ENCODE assay signal across 2 cellular contexts in the genomic region with DNA sequence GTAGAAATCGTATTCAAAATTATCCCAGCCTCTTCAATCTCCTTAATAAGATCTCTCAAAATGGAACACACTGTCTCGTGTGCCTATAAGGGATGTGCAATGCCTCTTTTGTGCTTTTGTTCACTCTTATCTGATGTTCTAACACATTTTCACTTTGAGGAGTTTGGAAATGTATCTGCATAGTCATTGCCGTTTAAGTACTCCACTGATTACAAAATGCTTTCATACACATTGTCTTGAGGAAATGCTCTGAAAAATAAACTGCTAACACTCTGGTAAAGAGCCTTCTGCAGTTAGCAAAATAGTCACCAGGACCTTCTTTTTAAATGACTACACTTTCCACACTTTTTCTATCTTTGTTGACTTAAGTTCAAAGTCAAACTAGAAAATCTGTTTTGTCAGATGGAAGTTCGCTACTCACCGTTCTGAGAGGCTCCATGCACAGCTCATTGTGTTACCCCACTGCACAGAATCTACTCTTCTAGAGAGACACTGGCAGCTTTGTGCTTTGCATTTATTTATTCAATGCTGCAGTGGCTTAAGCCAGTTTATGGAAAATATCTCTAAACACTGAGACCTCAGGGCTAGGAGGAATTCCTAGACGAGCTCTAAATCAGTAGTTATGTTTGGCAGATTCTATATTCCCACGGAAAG.
TF ChIP-seq lines count a peak whose summit lies in the region.

No MANE protein-coding gene starts in this region.

TF ChIP-seq in SK-N-SH, 30 proteins besides CTCF, POLR2A, EP300 and RAD21 (continued from another document):
- TF ChIP-seq, protein P1, sequence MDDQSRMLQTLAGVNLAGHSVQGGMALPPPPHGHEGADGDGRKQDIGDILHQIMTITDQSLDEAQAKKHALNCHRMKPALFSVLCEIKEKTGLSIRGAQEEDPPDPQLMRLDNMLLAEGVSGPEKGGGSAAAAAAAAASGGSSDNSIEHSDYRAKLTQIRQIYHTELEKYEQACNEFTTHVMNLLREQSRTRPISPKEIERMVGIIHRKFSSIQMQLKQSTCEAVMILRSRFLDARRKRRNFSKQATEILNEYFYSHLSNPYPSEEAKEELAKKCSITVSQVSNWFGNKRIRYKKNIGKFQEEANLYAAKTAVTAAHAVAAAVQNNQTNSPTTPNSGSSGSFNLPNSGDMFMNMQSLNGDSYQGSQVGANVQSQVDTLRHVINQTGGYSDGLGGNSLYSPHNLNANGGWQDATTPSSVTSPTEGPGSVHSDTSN (IDR thresholded peaks at IDR 0.05) = no peak
- no peak for TF ChIP-seq YY1 (IDR thresholded peaks at IDR 0.05; ENCODE audit: low read depth)
- TF ChIP-seq, protein P2, sequence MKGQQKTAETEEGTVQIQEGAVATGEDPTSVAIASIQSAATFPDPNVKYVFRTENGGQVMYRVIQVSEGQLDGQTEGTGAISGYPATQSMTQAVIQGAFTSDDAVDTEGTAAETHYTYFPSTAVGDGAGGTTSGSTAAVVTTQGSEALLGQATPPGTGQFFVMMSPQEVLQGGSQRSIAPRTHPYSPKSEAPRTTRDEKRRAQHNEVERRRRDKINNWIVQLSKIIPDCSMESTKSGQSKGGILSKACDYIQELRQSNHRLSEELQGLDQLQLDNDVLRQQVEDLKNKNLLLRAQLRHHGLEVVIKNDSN (IDR thresholded peaks at IDR 0.05; ENCODE audit: borderline replicate concordance, low read depth) = no peak

TF ChIP-seq in SK-N-SH treated with all-trans-retinoic acid at 6 μM for 48 hours, 23 proteins besides CTCF, POLR2A, EP300 and RAD21 (continued from another document):
- TF ChIP-seq ZC3H10 (CRISPR knock-in tag; IDR thresholded peaks at IDR 0.05) (no peak), TOX (CRISPR knock-in tag; IDR thresholded peaks at IDR 0.05; ENCODE audit: borderline replicate concordance) (no peak), ISL1 (CRISPR knock-in tag; IDR thresholded peaks at IDR 0.05) (no peak), ESRRG (CRISPR knock-in tag; IDR thresholded peaks at IDR 0.05) (no peak), OSR1 (CRISPR knock-in tag; IDR thresholded peaks at IDR 0.05) (no peak), TCF4 (CRISPR knock-in tag; IDR thresholded peaks at IDR 0.05; ENCODE audit: borderline replicate concordance) (no peak), PPARA (CRISPR knock-in tag; IDR thresholded peaks at IDR 0.05; ENCODE audit: borderline replicate concordance) (no peak)
- TF ChIP-seq, protein P3, sequence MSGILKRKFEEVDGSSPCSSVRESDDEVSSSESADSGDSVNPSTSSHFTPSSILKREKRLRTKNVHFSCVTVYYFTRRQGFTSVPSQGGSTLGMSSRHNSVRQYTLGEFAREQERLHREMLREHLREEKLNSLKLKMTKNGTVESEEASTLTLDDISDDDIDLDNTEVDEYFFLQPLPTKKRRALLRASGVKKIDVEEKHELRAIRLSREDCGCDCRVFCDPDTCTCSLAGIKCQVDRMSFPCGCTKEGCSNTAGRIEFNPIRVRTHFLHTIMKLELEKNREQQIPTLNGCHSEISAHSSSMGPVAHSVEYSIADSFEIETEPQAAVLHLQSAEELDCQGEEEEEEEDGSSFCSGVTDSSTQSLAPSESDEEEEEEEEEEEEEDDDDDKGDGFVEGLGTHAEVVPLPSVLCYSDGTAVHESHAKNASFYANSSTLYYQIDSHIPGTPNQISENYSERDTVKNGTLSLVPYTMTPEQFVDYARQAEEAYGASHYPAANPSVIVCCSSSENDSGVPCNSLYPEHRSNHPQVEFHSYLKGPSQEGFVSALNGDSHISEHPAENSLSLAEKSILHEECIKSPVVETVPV (CRISPR knock-in tag; IDR thresholded peaks at IDR 0.05) = no peak
- TF ChIP-seq, protein P4, sequence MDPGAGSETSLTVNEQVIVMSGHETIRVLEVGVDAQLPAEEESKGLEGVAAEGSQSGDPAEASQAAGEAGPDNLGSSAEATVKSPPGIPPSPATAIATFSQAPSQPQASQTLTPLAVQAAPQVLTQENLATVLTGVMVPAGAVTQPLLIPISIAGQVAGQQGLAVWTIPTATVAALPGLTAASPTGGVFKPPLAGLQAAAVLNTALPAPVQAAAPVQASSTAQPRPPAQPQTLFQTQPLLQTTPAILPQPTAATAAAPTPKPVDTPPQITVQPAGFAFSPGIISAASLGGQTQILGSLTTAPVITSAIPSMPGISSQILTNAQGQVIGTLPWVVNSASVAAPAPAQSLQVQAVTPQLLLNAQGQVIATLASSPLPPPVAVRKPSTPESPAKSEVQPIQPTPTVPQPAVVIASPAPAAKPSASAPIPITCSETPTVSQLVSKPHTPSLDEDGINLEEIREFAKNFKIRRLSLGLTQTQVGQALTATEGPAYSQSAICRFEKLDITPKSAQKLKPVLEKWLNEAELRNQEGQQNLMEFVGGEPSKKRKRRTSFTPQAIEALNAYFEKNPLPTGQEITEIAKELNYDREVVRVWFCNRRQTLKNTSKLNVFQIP (CRISPR knock-in tag; IDR thresholded peaks at IDR 0.05; ENCODE audit: borderline replicate concordance, low read depth) = no peak
- TF ChIP-seq, protein P5, sequence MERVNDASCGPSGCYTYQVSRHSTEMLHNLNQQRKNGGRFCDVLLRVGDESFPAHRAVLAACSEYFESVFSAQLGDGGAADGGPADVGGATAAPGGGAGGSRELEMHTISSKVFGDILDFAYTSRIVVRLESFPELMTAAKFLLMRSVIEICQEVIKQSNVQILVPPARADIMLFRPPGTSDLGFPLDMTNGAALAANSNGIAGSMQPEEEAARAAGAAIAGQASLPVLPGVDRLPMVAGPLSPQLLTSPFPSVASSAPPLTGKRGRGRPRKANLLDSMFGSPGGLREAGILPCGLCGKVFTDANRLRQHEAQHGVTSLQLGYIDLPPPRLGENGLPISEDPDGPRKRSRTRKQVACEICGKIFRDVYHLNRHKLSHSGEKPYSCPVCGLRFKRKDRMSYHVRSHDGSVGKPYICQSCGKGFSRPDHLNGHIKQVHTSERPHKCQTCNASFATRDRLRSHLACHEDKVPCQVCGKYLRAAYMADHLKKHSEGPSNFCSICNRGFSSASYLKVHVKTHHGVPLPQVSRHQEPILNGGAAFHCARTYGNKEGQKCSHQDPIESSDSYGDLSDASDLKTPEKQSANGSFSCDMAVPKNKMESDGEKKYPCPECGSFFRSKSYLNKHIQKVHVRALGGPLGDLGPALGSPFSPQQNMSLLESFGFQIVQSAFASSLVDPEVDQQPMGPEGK (CRISPR knock-in tag; IDR thresholded peaks at IDR 0.05; ENCODE audit: borderline replicate concordance) = no peak
